9 cellular contexts compared by ENCODE assay signal in genomic region chr9:125233678-125234077, GRCh38. TPM values are rescaled to one million over a fixed set of nuclear protein-coding genes. Genes with fewer than 3 reads are reported as not detected.
DNase-seq lines count a peak whose midpoint lies in the region; ATAC-seq and TF ChIP-seq lines count a peak whose summit lies in the region.
"Had no signal": no experiment of that assay in that cellular context is flagged by ENCODE, and none has a peak within 500 bp of the region (broad histone marks: within the 10 kb centered on the region; RNA-seq: fewer than 3 reads in every experiment).

No MANE protein-coding gene starts in this region.

- no peaks in the 10 kb centered on the region for H3K9me3 ChIP-seq in body of pancreas
- H3K9me3 ChIP-seq in mesodermal cell (ENCODE audit: control insufficient read depth, low read length): no peaks in the 10 kb centered on the region

- intact Hi-C loops in body of pancreas (cut with DNase I) (no loop called here), Right ventricle myocardium inferior (cut with DNase I) (no loop called here)

- H3K4me1 ChIP-seq in body of pancreas: peaks cover 40% of the 10 kb centered on the region
- H3K4me1 ChIP-seq in mesodermal cell (ENCODE audit: control insufficient read depth, insufficient read depth, low read length, poor library complexity, severe bottlenecking): peaks cover 24% of the 10 kb centered on the region

- H3K4me3 ChIP-seq in body of pancreas: no peak overlapping the region
- H3K4me3 ChIP-seq in mesodermal cell (ENCODE audit: extremely low read depth, insufficient read depth, low read length, poor library complexity, severe bottlenecking): no peak overlapping the region

- H3K27me3 ChIP-seq in body of pancreas: no peaks in the 10 kb centered on the region

- H3K36me3 ChIP-seq in body of pancreas (replicated peaks in 1 of 2; ENCODE audit: insufficient read depth in 1 of 2, low read depth in 2 of 2) (peaks cover 0 to 8% of the 10 kb centered on the region in 2 donors), mesodermal cell (ENCODE audit: control insufficient read depth, insufficient read depth, low read length) (peaks cover 73% of the 10 kb centered on the region)

- ATAC-seq in body of pancreas (peak; percentile 31), GM21390 (IDR thresholded peaks at IDR 0.05; ENCODE audit: unreplicated experiment) (no peak), Right ventricle myocardium inferior (no peak)

- DNase-seq in AG08395 (ENCODE audit: low spot score) (peak; percentile 90), HS-27A (ENCODE audit: low read depth) (peak; percentile 77), body of pancreas (peak in 1 of 4 donors; percentile 19), NCI-H526 treated with DMSO at 0.1 percent for 48 hours (lab: John Stamatoyannopoulos, UW) (no peak), Right ventricle myocardium inferior (ENCODE audit: missing footprints) (no peak), DMS 273 treated with DMSO at 0.1 percent for 48 hours (lab: John Stamatoyannopoulos, UW) (no peak)
- DNase-seq: NCI-H510A treated with DMSO at 0.1 percent for 48 hours had no signal

- no peak for TF ChIP-seq POLR2A in body of pancreas (IDR thresholded peaks at IDR 0.05)

- WGBS in body of pancreas, 2 donors: 29 to 34% methylated on average over 3 of the region's 3 CpGs
- 40 to 79% methylated on average over 1 to 2 of the region's 3 CpGs for WGBS in mesodermal cell (ENCODE audit: insufficient coverage in 2 of 2), 2 experiments

- H3K27ac ChIP-seq in body of pancreas: no peak overlapping the region
- H3K27ac ChIP-seq in mesodermal cell (ENCODE audit: low read depth, low read length, severe bottlenecking): peak overlapping the region; percentile 89

- TF ChIP-seq CTCF in body of pancreas (IDR thresholded peaks at IDR 0.05): no peak

RNA-seq across cellular contexts. Expression of gene HSPA5, which starts 7.5 kb away (rescaled TPM):
- 100 to 1,000 TPM in 1 of 2 donors, 10 to 100 TPM in 1; 78.6 to 170 TPM for total RNA-seq in body of pancreas
- 621 TPM for polyA plus RNA-seq in mesodermal cell (2013, experiment 1 of 2)
- polyA plus RNA-seq in mesodermal cell (2013, experiment 2 of 2): 591 TPM
- total RNA-seq in Right ventricle myocardium inferior: 195 TPM

RNA-seq across cellular contexts. Expression of gene GAPVD1, which starts 27.9 kb away (rescaled TPM):
- 10 to 100 TPM; 25.7 to 48.8 TPM for total RNA-seq in body of pancreas
- 24.2 TPM for polyA plus RNA-seq in mesodermal cell (2013, experiment 1 of 2)
- polyA plus RNA-seq in mesodermal cell (2013, experiment 2 of 2): 25.0 TPM
- total RNA-seq in Right ventricle myocardium inferior: 31.5 TPM

RNA-seq across cellular contexts. Expression of gene RABEPK, which starts 33.3 kb away (rescaled TPM):
- total RNA-seq in body of pancreas (1 to 10 TPM; 4.3 to 6.7 TPM), Right ventricle myocardium inferior (8.3 TPM)
- 20.5 TPM for polyA plus RNA-seq in mesodermal cell (2013, experiment 1 of 2)
- polyA plus RNA-seq in mesodermal cell (2013, experiment 2 of 2): 18.5 TPM

RNA-seq across cellular contexts. Expression of gene PPP6C, which starts 44.1 kb away (rescaled TPM):
- 10 to 100 TPM; 13.8 to 19.5 TPM for total RNA-seq in body of pancreas
- polyA plus RNA-seq in mesodermal cell (2013, experiment 1 of 2): 26.3 TPM
- polyA plus RNA-seq in mesodermal cell (2013, experiment 2 of 2): 27.1 TPM
- total RNA-seq in Right ventricle myocardium inferior: 39.4 TPM

Comparison
In these comparisons a context has a peak if more than half of its experiments do, and no peak if none do; other contexts are left out.
1. DNase-seq: peak in AG08395 (single experiment) and HS-27A (single experiment); none in NCI-H526 treated with DMSO at 0.1 percent for 48 hours (single experiment), Right ventricle myocardium inferior (single experiment) and DMS 273 treated with DMSO at 0.1 percent for 48 hours (single experiment).